In the genomic region with DNA sequence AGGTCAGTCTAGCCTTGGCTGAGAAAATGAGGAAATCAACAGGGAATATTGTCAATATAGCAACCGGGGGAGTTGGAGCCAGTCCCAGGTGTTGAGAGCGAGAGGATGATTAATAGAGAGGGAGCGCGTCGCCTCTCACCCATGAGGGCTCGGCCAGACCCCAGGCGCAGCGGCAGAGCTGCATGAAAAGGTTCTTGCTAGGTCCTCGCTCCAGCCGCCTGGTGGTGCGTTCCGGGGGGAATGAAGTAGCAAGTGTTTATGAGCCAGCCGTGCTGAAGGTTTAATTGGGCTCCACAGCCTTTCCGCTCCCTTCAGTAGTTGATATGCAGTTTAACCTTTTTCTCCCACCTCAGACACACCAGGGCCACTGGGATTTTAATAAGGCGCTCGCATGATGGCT, we compare ENCODE assay signal across 1 cellular context.
TF ChIP-seq lines count a peak whose summit lies in the region.

No MANE protein-coding gene starts in this region.

TF ChIP-seq in WTC11, 78 proteins besides CTCF, POLR2A, EP300 and RAD21 (continued from another document):
- TF ChIP-seq, protein P1, sequence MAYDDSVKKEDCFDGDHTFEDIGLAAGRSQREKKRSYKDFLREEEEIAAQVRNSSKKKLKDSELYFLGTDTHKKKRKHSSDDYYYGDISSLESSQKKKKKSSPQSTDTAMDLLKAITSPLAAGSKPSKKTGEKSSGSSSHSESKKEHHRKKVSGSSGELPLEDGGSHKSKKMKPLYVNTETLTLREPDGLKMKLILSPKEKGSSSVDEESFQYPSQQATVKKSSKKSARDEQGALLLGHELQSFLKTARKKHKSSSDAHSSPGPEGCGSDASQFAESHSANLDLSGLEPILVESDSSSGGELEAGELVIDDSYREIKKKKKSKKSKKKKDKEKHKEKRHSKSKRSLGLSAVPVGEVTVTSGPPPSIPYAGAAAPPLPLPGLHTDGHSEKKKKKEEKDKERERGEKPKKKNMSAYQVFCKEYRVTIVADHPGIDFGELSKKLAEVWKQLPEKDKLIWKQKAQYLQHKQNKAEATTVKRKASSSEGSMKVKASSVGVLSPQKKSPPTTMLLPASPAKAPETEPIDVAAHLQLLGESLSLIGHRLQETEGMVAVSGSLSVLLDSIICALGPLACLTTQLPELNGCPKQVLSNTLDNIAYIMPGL (CRISPR knock-in tag; IDR thresholded peaks at IDR 0.05), result no peak
- TF ChIP-seq TEAD4 (CRISPR knock-in tag; IDR thresholded peaks at IDR 0.05) (no peak), JUN (CRISPR knock-in tag; IDR thresholded peaks at IDR 0.05) (no peak)
